ENCODE assay signal across 25 cellular contexts in the genomic region with DNA sequence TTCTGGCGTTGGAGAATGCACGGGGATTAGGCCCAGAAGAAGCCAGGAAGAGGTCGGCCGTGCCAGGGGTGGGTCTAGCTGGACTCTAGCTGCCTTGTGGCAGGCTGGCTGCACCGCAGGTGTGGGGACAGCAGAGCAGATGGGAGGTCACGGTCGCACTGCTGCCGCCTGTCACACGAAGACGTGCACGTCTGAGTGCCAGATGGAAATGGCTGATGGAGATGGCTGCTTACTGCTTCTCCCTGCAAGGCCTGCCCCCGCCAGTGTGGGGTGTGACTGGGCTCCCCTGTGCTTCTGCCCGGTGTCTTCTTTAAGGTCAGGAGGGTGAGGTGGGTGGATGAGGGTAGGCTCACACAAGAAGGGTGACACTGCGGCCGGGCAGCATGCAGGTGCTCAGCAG.
DNase-seq lines count a peak whose midpoint lies in the region; ATAC-seq and TF ChIP-seq lines count a peak whose summit lies in the region.
"Had no signal": no experiment of that assay in that cellular context is flagged by ENCODE, and none has a peak within 500 bp of the region (broad histone marks: within the 10 kb centered on the region; RNA-seq: fewer than 3 reads in every experiment).

No MANE protein-coding gene starts in this region.

- H3K4me3 Mint-ChIP-seq in glutamatergic neuron (ENCODE audit: unreplicated experiment) (peak overlapping the region; percentile 70), progenitor cell of endocrine pancreas (ENCODE audit: low read depth) (no peak overlapping the region)
- H3K4me3 Mint-ChIP-seq: activated naive CD8-positive, alpha-beta T cell treated with anti-CD3 and anti-CD28 coated beads for 36 hours; CD4-positive, CD25-positive, alpha-beta regulatory T cell; immature natural killer cell; natural killer cell treated with Interleukin-12 subunit alpha and Interleukin-12 subunit beta and Interleukin-15 and Interleukin-18, amount 100 ng/mL, for 72 hours; T-helper 2 cell treated with Interferon-gamma antibody and Interleukin-4, amounts not matched to agents 5 μg/mL and 100 μg/mL, for 36 hours; type B pancreatic cell had no signal

- H3K4me3 ChIP-seq in WERI-Rb-1 (ENCODE audit: low read depth, low read length): no peak overlapping the region
- H3K4me3 ChIP-seq: hepatocyte, left ventricle myocardium inferior, right lobe of liver had no signal

- no peaks in the 10 kb centered on the region for H3K27me3 ChIP-seq in WERI-Rb-1 (ENCODE audit: insufficient read depth, low read depth, severe bottlenecking)
- H3K27me3 ChIP-seq: hepatocyte, right lobe of liver had no signal

- H3K27ac ChIP-seq in WERI-Rb-1: peak overlapping the region; percentile 42
- H3K27ac ChIP-seq: 22Rv1, hepatocyte, left ventricle myocardium inferior, right lobe of liver, VCaP had no signal

- ATAC-seq in HG03520 (IDR thresholded peaks at IDR 0.05; ENCODE audit: unreplicated experiment): no peak
- ATAC-seq: SK-N-SH treated with all-trans-retinoic acid at 6 μM for 48 hours had no signal

- no peaks in the 10 kb centered on the region for H3K9me3 ChIP-seq in WERI-Rb-1 (ENCODE audit: severe bottlenecking)
- H3K9me3 ChIP-seq: left ventricle myocardium inferior, right lobe of liver had no signal

- peak; percentile 45 for TF ChIP-seq CTCF in WERI-Rb-1 (IDR thresholded peaks at IDR 0.05; ENCODE audit: low read depth, low read length)
- TF ChIP-seq CTCF in glutamatergic neuron (IDR thresholded peaks at IDR 0.05; ENCODE audit: partially characterized antibody, unreplicated experiment): no peak
- TF ChIP-seq CTCF in progenitor cell of endocrine pancreas (IDR thresholded peaks at IDR 0.05; ENCODE audit: unreplicated experiment): no peak

- H3K4me1 Mint-ChIP-seq in glutamatergic neuron (ENCODE audit: low read depth, unreplicated experiment) (peaks cover 30% of the 10 kb centered on the region), progenitor cell of endocrine pancreas (ENCODE audit: low read depth) (no peaks in the 10 kb centered on the region)

- H3K27me3 Mint-ChIP-seq in glutamatergic neuron (ENCODE audit: unreplicated experiment) (peaks cover 14% of the 10 kb centered on the region), progenitor cell of endocrine pancreas (no peaks in the 10 kb centered on the region)
- H3K27me3 Mint-ChIP-seq: activated naive CD8-positive, alpha-beta T cell treated with anti-CD3 and anti-CD28 coated beads for 36 hours; CD4-positive, CD25-positive, alpha-beta regulatory T cell; natural killer cell treated with Interleukin-12 subunit alpha and Interleukin-12 subunit beta and Interleukin-15 and Interleukin-18, amount 100 ng/mL, for 72 hours; type B pancreatic cell had no signal

- peaks cover 16% of the 10 kb centered on the region for H3K9me3 Mint-ChIP-seq in glutamatergic neuron (ENCODE audit: unreplicated experiment)
- H3K9me3 Mint-ChIP-seq in progenitor cell of endocrine pancreas (ENCODE audit: low read depth): no peaks in the 10 kb centered on the region
- H3K9me3 Mint-ChIP-seq: activated naive CD8-positive, alpha-beta T cell treated with anti-CD3 and anti-CD28 coated beads for 36 hours; CD4-positive, CD25-positive, alpha-beta regulatory T cell; immature natural killer cell; natural killer cell treated with Interleukin-12 subunit alpha and Interleukin-12 subunit beta and Interleukin-15 and Interleukin-18, amount 100 ng/mL, for 72 hours; T-helper 2 cell treated with Interferon-gamma antibody and Interleukin-4, amounts not matched to agents 5 μg/mL and 100 μg/mL, for 36 hours; type B pancreatic cell had no signal

- H3K36me3 Mint-ChIP-seq in glutamatergic neuron (ENCODE audit: unreplicated experiment) (peaks cover 5% of the 10 kb centered on the region), progenitor cell of endocrine pancreas (ENCODE audit: insufficient read depth) (peaks cover 12% of the 10 kb centered on the region)
- H3K36me3 Mint-ChIP-seq: natural killer cell treated with Interleukin-12 subunit alpha and Interleukin-12 subunit beta and Interleukin-15 and Interleukin-18, amount 100 ng/mL, for 72 hours had no signal

- H3K27ac Mint-ChIP-seq in glutamatergic neuron (ENCODE audit: unreplicated experiment): peak overlapping the region; percentile 80
- H3K27ac Mint-ChIP-seq in progenitor cell of endocrine pancreas: peak overlapping the region; percentile 8
- H3K27ac Mint-ChIP-seq: activated naive CD8-positive, alpha-beta T cell treated with anti-CD3 and anti-CD28 coated beads for 36 hours; CD4-positive, CD25-positive, alpha-beta regulatory T cell; immature natural killer cell; natural killer cell treated with Interleukin-12 subunit alpha and Interleukin-12 subunit beta and Interleukin-15 and Interleukin-18, amount 100 ng/mL, for 72 hours; T-helper 2 cell treated with Interferon-gamma antibody and Interleukin-4, amounts not matched to agents 5 μg/mL and 100 μg/mL, for 36 hours; type B pancreatic cell had no signal

- peak; percentile 26 for DNase-seq in NCI-H1694 treated with DMSO at 0.1 percent for 48 hours (lab: John Stamatoyannopoulos, UW)
- DNase-seq in NCI-H1694 (lab: John Stamatoyannopoulos, UW): no peak
- peak; percentile 82 for DNase-seq in WERI-Rb-1
- peak; percentile 58 for DNase-seq in glutamatergic neuron
- no peak for DNase-seq in progenitor cell of endocrine pancreas (ENCODE audit: low spot score, unreplicated experiment)
- no peak for DNase-seq in AG08396 (ENCODE audit: low spot score)
- DNase-seq in iPS-NIHi11 (ENCODE audit: low spot score): no peak
- DNase-seq: activated CD4-positive, alpha-beta T cell treated with anti-CD3 and anti-CD28 coated beads, Interleukin-2, amount 50 U/mL, for 4 hours; activated naive CD8-positive, alpha-beta T cell treated with anti-CD3 and anti-CD28 coated beads for 36 hours; CD4-positive, CD25-positive, alpha-beta regulatory T cell; cerebellar nuclear complex; effector CD8-positive, alpha-beta T cell; foreskin fibroblast; immature natural killer cell; left ventricle myocardium inferior; NCI-H748 treated with DMSO at 0.1 percent for 48 hours; right lobe of liver had no signal

- H3K36me3 ChIP-seq in WERI-Rb-1: peaks cover 21% of the 10 kb centered on the region

Comparison
In these comparisons a context has a peak if more than half of its experiments do, and no peak if none do; other contexts are left out.
1. DNase-seq: peak in NCI-H1694 treated with DMSO at 0.1 percent for 48 hours (single experiment), WERI-Rb-1 (single experiment) and glutamatergic neuron (single experiment); none in NCI-H1694 (single experiment), progenitor cell of endocrine pancreas (single experiment), AG08396 (single experiment) and iPS-NIHi11 (single experiment).